Comparison of ENCODE assay signal across 8 cellular contexts in genomic region chr3:48503406-48504050, GRCh38. TPM values are rescaled to one million over a fixed set of nuclear protein-coding genes. Genes with fewer than 3 reads are reported as not detected.
DNase-seq lines count a peak whose midpoint lies in the region; ATAC-seq lines count a peak whose summit lies in the region.

No MANE protein-coding gene starts in this region.

- peaks cover 10% of the 10 kb centered on the region for H3K36me3 Mint-ChIP-seq in activated CD8-positive, alpha-beta memory T cell treated with anti-CD3 and anti-CD28 coated beads, Interleukin-2, amount 10 ng/mL, durations not matched to agents 7 days and 5 days
- H3K36me3 Mint-ChIP-seq in activated naive CD8-positive, alpha-beta T cell treated with anti-CD3 and anti-CD28 coated beads, Interleukin-2, amount 50 U/mL, for 24 hours (ENCODE audit: low read depth): peaks cover 7% of the 10 kb centered on the region

- DNase-seq in activated CD8-positive, alpha-beta memory T cell treated with anti-CD3 and anti-CD28 coated beads, Interleukin-2, amount 10 ng/mL, durations not matched to agents 7 days and 5 days: no peak
- DNase-seq in activated CD8-positive, alpha-beta memory T cell treated with anti-CD3 and anti-CD28 coated beads, Interleukin-2, amount 50 U/mL, for 48 hours: no peak
- DNase-seq in activated naive CD8-positive, alpha-beta T cell treated with anti-CD3 and anti-CD28 coated beads, Interleukin-2, amount 50 U/mL, for 24 hours: peak; percentile 41
- DNase-seq in hepatic stellate cell (ENCODE audit: low spot score) (peak; percentile 72), sciatic nerve (ENCODE audit: low spot score) (peak; percentile 73), NOMO-1 treated with DMSO at 0.1 percent for 48 hours (lab: John Stamatoyannopoulos, UW; ENCODE audit: unreplicated experiment) (no peak), germinal center (ENCODE audit: low spot score) (no peak)

- no peaks in the 10 kb centered on the region for H3K9me3 Mint-ChIP-seq in activated CD8-positive, alpha-beta memory T cell treated with anti-CD3 and anti-CD28 coated beads, Interleukin-2, amount 10 ng/mL, durations not matched to agents 7 days and 5 days (ENCODE audit: low read depth)
- no peaks in the 10 kb centered on the region for H3K9me3 Mint-ChIP-seq in activated naive CD8-positive, alpha-beta T cell treated with anti-CD3 and anti-CD28 coated beads, Interleukin-2, amount 50 U/mL, for 24 hours

- H3K27me3 Mint-ChIP-seq in activated CD8-positive, alpha-beta memory T cell treated with anti-CD3 and anti-CD28 coated beads, Interleukin-2, amount 10 ng/mL, durations not matched to agents 7 days and 5 days: no peaks in the 10 kb centered on the region
- no peaks in the 10 kb centered on the region for H3K27me3 Mint-ChIP-seq in activated naive CD8-positive, alpha-beta T cell treated with anti-CD3 and anti-CD28 coated beads, Interleukin-2, amount 50 U/mL, for 24 hours

- H3K4me1 Mint-ChIP-seq in activated CD8-positive, alpha-beta memory T cell treated with anti-CD3 and anti-CD28 coated beads, Interleukin-2, amount 10 ng/mL, durations not matched to agents 7 days and 5 days: peaks cover 57% of the 10 kb centered on the region
- H3K4me1 Mint-ChIP-seq in activated naive CD8-positive, alpha-beta T cell treated with anti-CD3 and anti-CD28 coated beads, Interleukin-2, amount 50 U/mL, for 24 hours: peaks cover 44% of the 10 kb centered on the region

- H3K27ac Mint-ChIP-seq in activated CD8-positive, alpha-beta memory T cell treated with anti-CD3 and anti-CD28 coated beads, Interleukin-2, amount 10 ng/mL, durations not matched to agents 7 days and 5 days: peak overlapping the region; percentile 72
- H3K27ac Mint-ChIP-seq in activated naive CD8-positive, alpha-beta T cell treated with anti-CD3 and anti-CD28 coated beads, Interleukin-2, amount 50 U/mL, for 24 hours: peak overlapping the region; percentile 54

- H3K4me3 Mint-ChIP-seq in activated CD8-positive, alpha-beta memory T cell treated with anti-CD3 and anti-CD28 coated beads, Interleukin-2, amount 10 ng/mL, durations not matched to agents 7 days and 5 days: peak overlapping the region; percentile 78
- H3K4me3 Mint-ChIP-seq in activated naive CD8-positive, alpha-beta T cell treated with anti-CD3 and anti-CD28 coated beads, Interleukin-2, amount 50 U/mL, for 24 hours: peak overlapping the region; percentile 77

- CTCF ChIA-PET in activated CD8-positive, alpha-beta memory T cell treated with anti-CD3 and anti-CD28 coated beads, Interleukin-2, amount 10 ng/mL, durations not matched to agents 7 days and 5 days (lab: Charles Lee): interaction anchor here (1.1 to 13.5 kb wide), 5 partner anchors 12 to 103 kb away, joined by 3 to 110 read pairs (median 6); a partner anchor contains a TSS

- ATAC-seq in activated CD8-positive, alpha-beta memory T cell treated with anti-CD3 and anti-CD28 coated beads, Interleukin-2, amount 10 ng/mL, durations not matched to agents 7 days and 5 days: no peak
- ATAC-seq in activated naive CD8-positive, alpha-beta T cell treated with anti-CD3 and anti-CD28 coated beads, Interleukin-2, amount 50 U/mL, for 24 hours: no peak
- ATAC-seq in sciatic nerve: peak; percentile 50
- no peak for ATAC-seq in HG03521 (IDR thresholded peaks at IDR 0.05; ENCODE audit: unreplicated experiment)

- intact Hi-C loops in sciatic nerve (cut with DNase I): no loop called here

RNA-seq across cellular contexts. Expression of gene SHISA5, which starts 0.4 kb away (rescaled TPM):
- total RNA-seq in activated CD8-positive, alpha-beta memory T cell treated with anti-CD3 and anti-CD28 coated beads, Interleukin-2, amount 10 ng/mL, durations not matched to agents 7 days and 5 days: 100 to 1,000 TPM; 198 to 313 TPM
- total RNA-seq in sciatic nerve: 138 TPM

RNA-seq across cellular contexts. Expression of gene PFKFB4, which starts 53.1 kb away (rescaled TPM):
- 10 to 100 TPM; 12.2 to 26.9 TPM for total RNA-seq in activated CD8-positive, alpha-beta memory T cell treated with anti-CD3 and anti-CD28 coated beads, Interleukin-2, amount 10 ng/mL, durations not matched to agents 7 days and 5 days
- total RNA-seq in sciatic nerve: 7.9 TPM

RNA-seq across cellular contexts. Expression of gene ATRIP, which starts 57.0 kb away (rescaled TPM):
- 10 to 100 TPM; 20.9 to 21.2 TPM for total RNA-seq in activated CD8-positive, alpha-beta memory T cell treated with anti-CD3 and anti-CD28 coated beads, Interleukin-2, amount 10 ng/mL, durations not matched to agents 7 days and 5 days
- 7.5 TPM for total RNA-seq in sciatic nerve

Comparison
In these comparisons a context has a peak if more than half of its experiments do, and no peak if none do; other contexts are left out.
1. DNase-seq: peak in activated naive CD8-positive, alpha-beta T cell treated with anti-CD3 and anti-CD28 coated beads, Interleukin-2, amount 50 U/mL, for 24 hours (single experiment), hepatic stellate cell (single experiment) and sciatic nerve (single experiment); none in activated CD8-positive, alpha-beta memory T cell treated with anti-CD3 and anti-CD28 coated beads, Interleukin-2, amount 10 ng/mL, durations not matched to agents 7 days and 5 days (single experiment), activated CD8-positive, alpha-beta memory T cell treated with anti-CD3 and anti-CD28 coated beads, Interleukin-2, amount 50 U/mL, for 48 hours (single experiment), NOMO-1 treated with DMSO at 0.1 percent for 48 hours (single experiment) and germinal center (single experiment).